ENCODE assay signal across 17 cellular contexts in the genomic region with DNA sequence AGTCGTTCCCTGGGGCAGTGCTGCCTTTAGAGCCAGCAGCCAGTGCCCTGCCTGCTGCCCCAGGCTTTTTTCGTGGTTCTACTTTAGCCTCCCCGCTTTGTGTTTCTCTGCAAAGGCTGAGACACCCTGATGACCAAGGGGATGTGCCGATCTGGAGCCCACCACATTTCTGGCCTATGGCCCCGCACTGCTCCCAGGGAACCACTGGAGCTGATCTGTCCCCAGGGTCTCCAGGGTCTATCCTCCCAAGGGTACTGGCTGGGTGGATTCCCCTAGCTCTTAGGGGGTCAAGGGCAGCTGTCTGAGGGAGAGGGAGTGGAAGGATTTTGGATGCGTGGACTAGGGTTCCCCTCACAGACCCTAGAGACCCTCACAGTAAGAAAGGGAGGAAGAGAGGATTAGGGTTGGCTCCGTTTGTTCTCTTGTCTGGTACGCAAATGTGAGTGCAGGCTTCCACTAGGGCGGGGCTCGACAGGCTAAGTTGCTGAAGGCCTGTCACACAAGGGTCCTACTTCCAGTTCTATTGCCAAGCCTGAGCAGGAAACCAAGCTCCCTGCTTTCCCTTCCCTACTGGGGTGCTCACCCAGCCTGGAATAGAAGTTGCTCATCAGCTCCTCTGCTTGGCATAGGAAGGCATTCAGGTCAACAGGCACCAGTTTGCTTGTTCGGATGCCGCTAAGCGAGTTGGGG. TPM values are rescaled to one million over a fixed set of nuclear protein-coding genes. Genes with fewer than 3 reads are reported as not detected.
DNase-seq lines count a peak whose midpoint lies in the region; ATAC-seq, FAIRE-seq and TF ChIP-seq lines count a peak whose summit lies in the region.
"Had no signal": no experiment of that assay in that cellular context is flagged by ENCODE, and none has a peak within 500 bp of the region (broad histone marks: within the 10 kb centered on the region; RNA-seq: fewer than 3 reads in every experiment).

No MANE protein-coding gene starts in this region.

- H3K9me3 Mint-ChIP-seq in mesothelial cell of epicardium, result no peaks in the 10 kb centered on the region
- no peaks in the 10 kb centered on the region for H3K9me3 Mint-ChIP-seq in activated CD4-positive, alpha-beta T cell treated with anti-CD3 and anti-CD28 coated beads, Interleukin-2, amount 10 ng/mL, durations not matched to agents 24 days and 14 days
- H3K9me3 Mint-ChIP-seq: CD8-positive, alpha-beta memory T cell; stimulated activated naive CD8-positive, alpha-beta T cell treated with anti-CD3 and anti-CD28 coated beads, Interleukin-15, Interleukin-2, amounts not matched to agents 100 ng/mL and 50 ng/mL, for 24 hours had no signal

- peak; percentile 15 for FAIRE-seq in K562 (lab: Jason Lieb, UNC)
- FAIRE-seq: H54 had no signal

- in situ Hi-C loops in K562 (cut with MboI) (no loop called here), mammary epithelial cell (cut with MboI; ENCODE audit: low sequenced_read_pairs in 2 of 2) (no loop called here)

- H3K36me3 ChIP-seq in BLaER1, result no peaks in the 10 kb centered on the region
- peaks cover 21% of the 10 kb centered on the region for H3K36me3 ChIP-seq in HUES6 (ENCODE audit: control insufficient read depth, insufficient read depth, low read length)
- H3K36me3 ChIP-seq in K562 (ENCODE audit: control insufficient read depth, insufficient read depth, low read length), result peaks cover 5% of the 10 kb centered on the region; the same call in 2 of the 3 replicates
- peaks cover 7% of the 10 kb centered on the region for H3K36me3 ChIP-seq in mammary epithelial cell (ENCODE audit: insufficient read depth, low read length)

- intact Hi-C loops in K562 (cut with micrococcal nuclease), result loop anchor here (1.0 to 10.0 kb wide), 4 partner anchors 13 to 295 kb away; a partner anchor contains a TSS
- intact Hi-C loops in mammary epithelial cell (cut with micrococcal nuclease), result loop anchor here (1.0 to 10.0 kb wide), 5 partner anchors 31 to 515 kb away; a partner anchor contains a TSS
- intact Hi-C loops in activated CD4-positive, alpha-beta T cell treated with anti-CD3 and anti-CD28 coated beads, Interleukin-2, amount 10 ng/mL, durations not matched to agents 24 days and 14 days (cut with micrococcal nuclease), result loop anchor here (1.0 kb wide), 1 partner anchor 65 kb away; no protein-coding TSS in a partner anchor

- no peaks in the 10 kb centered on the region for H3K27me3 Mint-ChIP-seq in mesothelial cell of epicardium (ENCODE audit: low read depth)
- H3K27me3 Mint-ChIP-seq in activated CD4-positive, alpha-beta T cell treated with anti-CD3 and anti-CD28 coated beads, Interleukin-2, amount 10 ng/mL, durations not matched to agents 24 days and 14 days, result no peaks in the 10 kb centered on the region
- H3K27me3 Mint-ChIP-seq: stimulated activated naive CD8-positive, alpha-beta T cell treated with anti-CD3 and anti-CD28 coated beads, Interleukin-15, Interleukin-2, amounts not matched to agents 100 ng/mL and 50 ng/mL, for 24 hours had no signal

- H3K4me2 ChIP-seq in BLaER1, result peak overlapping the region; percentile 70; the same call in 1 of the 2 replicates
- H3K4me2 ChIP-seq in K562 (ENCODE audit: insufficient read depth, low read length), result no peak overlapping the region
- no peak overlapping the region for H3K4me2 ChIP-seq in mammary epithelial cell (ENCODE audit: insufficient read depth, low read depth, low read length)

- BruUV-seq in K562 (replicated peaks; lab: Mats Ljungman, UMichigan) (no TSS peak), mammary epithelial cell (replicated peaks; lab: Mats Ljungman, UMichigan) (no TSS peak)

- H3K4me1 Mint-ChIP-seq in mesothelial cell of epicardium, result peaks cover 14% of the 10 kb centered on the region
- peaks cover 3% of the 10 kb centered on the region for H3K4me1 Mint-ChIP-seq in activated CD4-positive, alpha-beta T cell treated with anti-CD3 and anti-CD28 coated beads, Interleukin-2, amount 10 ng/mL, durations not matched to agents 24 days and 14 days

- no peak overlapping the region for H3K27ac ChIP-seq in BLaER1
- H3K27ac ChIP-seq in HUES6 (ENCODE audit: low read depth, low read length), result no peak overlapping the region
- no peak overlapping the region for H3K27ac ChIP-seq in K562 (ENCODE audit: extremely low read depth, low read depth, low read length)
- H3K27ac ChIP-seq in mammary epithelial cell (ENCODE audit: insufficient read depth, low read depth, low read length), result no peak overlapping the region
- H3K27ac ChIP-seq: SK-N-MC had no signal

- H3K9me1 ChIP-seq in K562 (ENCODE audit: control insufficient read depth, insufficient read depth, low read length), result peaks cover 9% of the 10 kb centered on the region

- TF ChIP-seq RAD21 in K562 (CRISPR knock-in tag; conservative IDR thresholded peaks at IDR 0.05 in 1 of 2, IDR thresholded peaks at IDR 0.05 in 1 of 2), result no peak

- CTCF ChIA-PET in K562 (lab: Yijun Ruan, JAX; ENCODE audit: low intra/inter-chr PET ratio), result interaction anchor here (0.8 to 4.4 kb wide), 6 partner anchors 27 to 515 kb away, joined by 4 to 40 read pairs (median 10); a partner anchor contains a TSS
- CTCF ChIA-PET in mammary epithelial cell (lab: Charles Lee; ENCODE audit: low non-redundant PET), result interaction anchor here (0.5 to 0.7 kb wide), 2 partner anchors 27 to 85 kb away, joined by 3 to 5 read pairs; no protein-coding TSS in a partner anchor

- TF ChIP-seq CTCF in K562 (IDR thresholded peaks at IDR 0.05 in 2 of 3, conservative IDR thresholded peaks at IDR 0.05 in 1 of 3; ENCODE audit: insufficient read depth in 2 of 3, low read depth in 1 of 3, low read length in 3 of 3), result no peak
- TF ChIP-seq CTCF in mesothelial cell of epicardium (IDR thresholded peaks at IDR 0.05; ENCODE audit: unreplicated experiment), result no peak
- no peak for TF ChIP-seq CTCF in mammary epithelial cell (conservative IDR thresholded peaks at IDR 0.05 in 1 of 2, IDR thresholded peaks at IDR 0.05 in 1 of 2; ENCODE audit: extremely low read depth in 1 of 2, insufficient read depth in 1 of 2, low read depth in 1 of 2, low read length in 2 of 2)

- H4K20me1 ChIP-seq in BLaER1, result no peaks in the 10 kb centered on the region
- H4K20me1 ChIP-seq in K562 (replicated peaks; ENCODE audit: control insufficient read depth, insufficient read depth, low read length), result no peaks in the 10 kb centered on the region
- no peaks in the 10 kb centered on the region for H4K20me1 ChIP-seq in mammary epithelial cell (ENCODE audit: insufficient read depth, low read length)

- peaks cover 6% of the 10 kb centered on the region for H3K36me3 Mint-ChIP-seq in mesothelial cell of epicardium
- no peaks in the 10 kb centered on the region for H3K36me3 Mint-ChIP-seq in activated CD4-positive, alpha-beta T cell treated with anti-CD3 and anti-CD28 coated beads, Interleukin-2, amount 10 ng/mL, durations not matched to agents 24 days and 14 days (ENCODE audit: low read depth)
- H3K36me3 Mint-ChIP-seq: CD8-positive, alpha-beta memory T cell had no signal

- H3K4me1 ChIP-seq in BLaER1, result peaks cover 21% of the 10 kb centered on the region
- peaks cover 51% of the 10 kb centered on the region for H3K4me1 ChIP-seq in HUES6 (ENCODE audit: control insufficient read depth, insufficient read depth, low read length)
- H3K4me1 ChIP-seq in K562 (replicated peaks in 1 of 2; ENCODE audit: control insufficient read depth in 2 of 2, insufficient read depth in 2 of 2, low read length in 2 of 2), result peaks cover 0 to 32% of the 10 kb centered on the region in 2 experiments; a peak in 2 of 5 replicates
- H3K4me1 ChIP-seq in mammary epithelial cell (ENCODE audit: insufficient read depth, low read length), result peaks cover 23% of the 10 kb centered on the region

- POLR2A ChIA-PET in K562 (lab: Yijun Ruan, JAX), result interaction anchor here (0.6 to 1.6 kb wide), 3 partner anchors 38 to 53 kb away, joined by 3 to 5 read pairs (median 3); no protein-coding TSS in a partner anchor

- no peak for TF ChIP-seq POLR2A in K562 (conservative IDR thresholded peaks at IDR 0.05)

- DNase-seq in K562 (ENCODE audit: extremely low read depth in 1 of 4, low spot score in 3 of 4) (no peak), mesothelial cell of epicardium (ENCODE audit: low spot score in 2 of 2, unreplicated experiment in 2 of 2) (no peak), mammary epithelial cell (no peak)
- no peak for DNase-seq in activated CD4-positive, alpha-beta T cell treated with anti-CD3 and anti-CD28 coated beads, Interleukin-2, amount 10 ng/mL, durations not matched to agents 24 days and 14 days
- DNase-seq in activated CD4-positive, alpha-beta T cell treated with anti-CD3 and anti-CD28 coated beads for 48 hours, result no peak
- DNase-seq: NCI-H187 treated with DMSO at 0.1 percent for 48 hours had no signal

- ATAC-seq in K562 (no peak), HG03457 (IDR thresholded peaks at IDR 0.05; ENCODE audit: unreplicated experiment) (no peak)

- no peak overlapping the region for H3K4me3 ChIP-seq in BLaER1
- H3K4me3 ChIP-seq in HUES6 (ENCODE audit: low read depth, low read length), result peak overlapping the region; percentile 17; the same call in 1 of the 2 replicates
- no peak overlapping the region for H3K4me3 ChIP-seq in K562
- no peak overlapping the region for H3K4me3 ChIP-seq in mammary epithelial cell (replicated peaks in 1 of 3; ENCODE audit: insufficient read depth in 1 of 3, low read depth in 2 of 3, low read length in 3 of 3)
- H3K4me3 ChIP-seq: mucosa of descending colon, SK-N-MC had no signal

- H3K9ac ChIP-seq in BLaER1, result no peak overlapping the region
- no peak overlapping the region for H3K9ac ChIP-seq in HUES6 (ENCODE audit: low read length)
- peak overlapping the region in 1 of 2 experiments; percentile 78; a peak in 2 of 4 replicates for H3K9ac ChIP-seq in K562 (ENCODE audit: insufficient read depth in 1 of 2, low read depth in 2 of 2, low read length in 2 of 2)
- H3K9ac ChIP-seq in mammary epithelial cell (ENCODE audit: insufficient read depth, low read length), result no peak overlapping the region

- H3K27ac Mint-ChIP-seq in mesothelial cell of epicardium, result no peak overlapping the region
- H3K27ac Mint-ChIP-seq in activated CD4-positive, alpha-beta T cell treated with anti-CD3 and anti-CD28 coated beads, Interleukin-2, amount 10 ng/mL, durations not matched to agents 24 days and 14 days, result no peak overlapping the region
- H3K27ac Mint-ChIP-seq: CD8-positive, alpha-beta memory T cell; stimulated activated naive CD8-positive, alpha-beta T cell treated with anti-CD3 and anti-CD28 coated beads, Interleukin-15, Interleukin-2, amounts not matched to agents 100 ng/mL and 50 ng/mL, for 24 hours had no signal

- TF ChIP-seq EP300 in K562 (IDR thresholded peaks at IDR 0.05; ENCODE audit: low read length), result no peak

- peak overlapping the region; percentile 26 for H3K4me3 Mint-ChIP-seq in mesothelial cell of epicardium
- H3K4me3 Mint-ChIP-seq in activated CD4-positive, alpha-beta T cell treated with anti-CD3 and anti-CD28 coated beads, Interleukin-2, amount 10 ng/mL, durations not matched to agents 24 days and 14 days, result no peak overlapping the region
- H3K4me3 Mint-ChIP-seq: CD8-positive, alpha-beta memory T cell; stimulated activated naive CD8-positive, alpha-beta T cell treated with anti-CD3 and anti-CD28 coated beads, Interleukin-15, Interleukin-2, amounts not matched to agents 100 ng/mL and 50 ng/mL, for 24 hours had no signal

- H2AFZ ChIP-seq in K562 (ENCODE audit: low read depth, low read length) (no peak overlapping the region), mammary epithelial cell (ENCODE audit: low read depth, low read length) (no peak overlapping the region)

- 48% methylated on average over 13 of the region's 13 CpGs for WGBS in K562 (ENCODE audit: insufficient coverage, low coverage, missing lambda C conversion rate)
- WGBS in mammary epithelial cell (ENCODE audit: low coverage, missing lambda C conversion rate), result 88% methylated on average over 10 of the region's 13 CpGs

- dilution Hi-C loops in mammary epithelial cell (cut with HindIII; ENCODE audit: low sequenced_read_pairs), result no loop called here

- H3K27me3 ChIP-seq in BLaER1 (no peaks in the 10 kb centered on the region), HUES6 (ENCODE audit: control insufficient read depth, insufficient read depth, low read length) (no peaks in the 10 kb centered on the region), K562 (ENCODE audit: control insufficient read depth in 2 of 2, insufficient read depth in 2 of 2, low read length in 2 of 2) (no peaks in the 10 kb centered on the region), mammary epithelial cell (ENCODE audit: insufficient read depth, low read length) (no peaks in the 10 kb centered on the region)

- H3K9me3 ChIP-seq in BLaER1 (no peaks in the 10 kb centered on the region), HUES6 (ENCODE audit: control insufficient read depth, insufficient read depth, low read depth, low read length) (no peaks in the 10 kb centered on the region), K562 (replicated peaks; ENCODE audit: control insufficient read depth, insufficient read depth, low read depth, low read length) (no peaks in the 10 kb centered on the region), mammary epithelial cell (replicated peaks; ENCODE audit: insufficient read depth, low read length) (no peaks in the 10 kb centered on the region)
- H3K9me3 ChIP-seq: mucosa of descending colon had no signal

- H3K79me2 ChIP-seq in K562 (ENCODE audit: control insufficient read depth, insufficient read depth, low read length) (no peaks in the 10 kb centered on the region), mammary epithelial cell (ENCODE audit: insufficient read depth, low read length) (no peaks in the 10 kb centered on the region)

RNA-seq across cellular contexts. Expression of a gene that starts 19.3 kb away (rescaled TPM):
- not detected in 2 replicates for total RNA-seq in K562 (2011; cell fraction: chromatin; rRNA removed; ENCODE audit: low replicate concordance)
- total RNA-seq in K562 (2011; cell fraction: nucleolus; rRNA removed), result not detected in 2 replicates
- not detected in 2 replicates for total RNA-seq in K562 (2011; cell fraction: nucleoplasm; rRNA removed)
- total RNA-seq in K562 (2014; rRNA removed) (not detected in 2 replicates), K562 (2014; rRNA removed; fragmentation: Illumina TruSeq; extraction: Trizol) (not detected in 2 replicates), K562 (2015; rRNA removed; fragmentation: Illumina TruSeq; extraction: Trizol) (not detected in 2 replicates), K562 (2021) (not detected in 2 replicates), mesothelial cell of epicardium (0.11 TPM in 1 of 3 replicates, not detected in the others), mammary epithelial cell (under 1 TPM in 1 of 2 donors, not detected in 1; 0.33 TPM)
- polyA plus RNA-seq in K562 (2011; rRNA removed) (not detected in 2 replicates), K562 (2014; fragmentation: Illumina TruSeq; extraction: Trizol) (not detected in 2 replicates), K562 (2014; fragmentation: Nextera tagmentation; extraction: Ambion mirVana) (under 1 TPM; 0.11 to 0.20 TPM), K562 (2014; rRNA removed) (0.09 TPM in 1 of 2 replicates, not detected in the other), mammary epithelial cell (not detected)
- polyA plus RNA-seq in K562 (2011; cell fraction: cytosol; rRNA removed), result not detected in 2 replicates
- not detected in 2 replicates for polyA plus RNA-seq in K562 (2011; cell fraction: nucleus; rRNA removed)
- polyA plus RNA-seq in K562 (2012), result 0.11 TPM in 1 of 2 replicates, not detected in the other
- not detected in 2 replicates for polyA minus RNA-seq in K562 (2011; rRNA and poly(A)+ RNA removed)
- polyA minus RNA-seq in K562 (2011; cell fraction: cytosol; rRNA and poly(A)+ RNA removed), result not detected in 2 replicates
- polyA minus RNA-seq in K562 (2011; cell fraction: nucleus; rRNA and poly(A)+ RNA removed), result not detected in 2 replicates
- not detected for polyA minus RNA-seq in mammary epithelial cell
- not detected in 2 replicates for total RNA-seq in activated CD4-positive, alpha-beta T cell treated with anti-CD3 and anti-CD28 coated beads, Interleukin-2, amount 10 ng/mL, durations not matched to agents 24 days and 14 days
- total RNA-seq: aorta; CD8-positive, alpha-beta memory T cell; Daoy; right cardiac atrium had no signal
- polyA plus RNA-seq: CD8-positive, alpha-beta memory T cell had no signal

RNA-seq across cellular contexts. Expression of a gene that starts 52.7 kb away (rescaled TPM):
- 88.0 and 200 TPM in 2 replicates for total RNA-seq in K562 (2011; cell fraction: chromatin; rRNA removed; ENCODE audit: low replicate concordance)
- total RNA-seq in K562 (2011; cell fraction: nucleolus; rRNA removed), result 71.3 and 79.0 TPM in 2 replicates
- 93.1 and 134 TPM in 2 replicates for total RNA-seq in K562 (2011; cell fraction: nucleoplasm; rRNA removed)
- total RNA-seq in K562 (2014; rRNA removed) (17.8 and 21.2 TPM in 2 replicates), K562 (2014; rRNA removed; fragmentation: Illumina TruSeq; extraction: Trizol) (7.7 and 8.5 TPM in 2 replicates), K562 (2015; rRNA removed; fragmentation: Illumina TruSeq; extraction: Trizol) (12.0 and 12.3 TPM in 2 replicates), K562 (2021) (27.0 and 28.7 TPM in 2 replicates), mesothelial cell of epicardium (138 to 148 TPM (median 139 TPM) in 3 replicates), mammary epithelial cell (100 to 1,000 TPM in 1 of 2 donors, 10 to 100 TPM in 1; 62.8 to 198 TPM)
- polyA plus RNA-seq in K562 (2011; rRNA removed) (17.0 and 21.7 TPM in 2 replicates), K562 (2014; fragmentation: Illumina TruSeq; extraction: Trizol) (14.2 and 16.2 TPM in 2 replicates), K562 (2014; fragmentation: Nextera tagmentation; extraction: Ambion mirVana) (1 to 10 TPM; 2.0 to 3.1 TPM), K562 (2014; rRNA removed) (17.1 and 18.9 TPM in 2 replicates), mammary epithelial cell (54.1 TPM)
- 16.1 and 27.1 TPM in 2 replicates for polyA plus RNA-seq in K562 (2011; cell fraction: cytosol; rRNA removed)
- 62.2 and 110 TPM in 2 replicates for polyA plus RNA-seq in K562 (2011; cell fraction: nucleus; rRNA removed)
- 15.6 and 17.0 TPM in 2 replicates for polyA plus RNA-seq in K562 (2012)
- polyA minus RNA-seq in K562 (2011; rRNA and poly(A)+ RNA removed), result 24.4 and 29.0 TPM in 2 replicates
- polyA minus RNA-seq in K562 (2011; cell fraction: cytosol; rRNA and poly(A)+ RNA removed), result 20.1 and 22.6 TPM in 2 replicates
- polyA minus RNA-seq in K562 (2011; cell fraction: nucleus; rRNA and poly(A)+ RNA removed), result 34.6 and 34.9 TPM in 2 replicates
- 101 TPM for polyA minus RNA-seq in mammary epithelial cell
- total RNA-seq in activated CD4-positive, alpha-beta T cell treated with anti-CD3 and anti-CD28 coated beads, Interleukin-2, amount 10 ng/mL, durations not matched to agents 24 days and 14 days, result 1.3 and 1.7 TPM in 2 replicates
